ENCODE assay signal across 8 cellular contexts in the genomic region with DNA sequence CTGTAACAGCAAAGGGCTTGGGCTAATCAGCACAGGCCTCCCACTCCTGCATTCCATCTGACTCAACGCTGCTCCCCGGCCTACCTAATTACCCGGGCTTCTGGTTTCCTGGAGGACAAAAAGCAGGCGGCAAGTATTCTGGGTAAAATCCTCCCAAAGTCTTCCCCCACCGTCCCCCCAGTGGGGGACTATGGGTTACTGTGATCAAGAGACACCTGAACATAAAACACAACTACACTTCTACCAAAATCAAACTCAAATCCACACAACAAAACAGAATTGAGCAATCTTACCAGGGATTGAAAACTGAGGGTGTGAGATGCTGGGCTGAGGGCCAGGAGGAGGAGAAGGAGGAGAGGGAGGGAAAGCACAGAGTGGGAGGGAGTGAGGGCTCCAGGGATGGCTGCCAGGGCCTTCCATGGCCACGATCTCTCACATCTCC. TPM values are rescaled to one million over a fixed set of nuclear protein-coding genes. Genes with fewer than 3 reads are reported as not detected.
DNase-seq lines count a peak whose midpoint lies in the region; ATAC-seq, FAIRE-seq and TF ChIP-seq lines count a peak whose summit lies in the region.

No MANE protein-coding gene starts in this region.

- FAIRE-seq in GM12891 (lab: Jason Lieb, UNC): no peak

- H3K9me3 ChIP-seq in GM23248 (ENCODE audit: low read depth): no peaks in the 10 kb centered on the region
- H3K9me3 ChIP-seq in left ventricle myocardium inferior (replicated peaks): no peaks in the 10 kb centered on the region
- H3K9me3 ChIP-seq in SJCRH30 (replicated peaks): no peaks in the 10 kb centered on the region

- DNase-seq in GM23248: peak; percentile 97
- DNase-seq in amniotic epithelial cell (ENCODE audit: low read depth): peak; percentile 95
- DNase-seq in left ventricle myocardium inferior: peak; percentile 82
- no peak for DNase-seq in SJCRH30
- no peak for DNase-seq in NCI-H510A treated with DMSO at 0.1 percent for 48 hours (lab: John Stamatoyannopoulos, UW)
- no peak for DNase-seq in GM12891 (ENCODE audit: insufficient read length, low spot score)

- H3K4me1 ChIP-seq in GM23248 (ENCODE audit: insufficient read depth): peaks cover 29% of the 10 kb centered on the region
- peaks cover 58% of the 10 kb centered on the region for H3K4me1 ChIP-seq in left ventricle myocardium inferior
- peaks cover 12% of the 10 kb centered on the region for H3K4me1 ChIP-seq in rectal smooth muscle tissue (ENCODE audit: control insufficient read depth, insufficient read depth, low read length)
- H3K4me1 ChIP-seq in SJCRH30: no peaks in the 10 kb centered on the region

- WGBS in GM23248 (ENCODE audit: low coverage in 1 of 2, low lambda C conversion rate in 2 of 2, missing lambda C conversion rate in 2 of 2), 2 experiments: 1 to 3% methylated on average over 6 of the region's 6 CpGs

- no peaks in the 10 kb centered on the region for H3K9me2 ChIP-seq in GM23248 (ENCODE audit: insufficient read depth)

- intact Hi-C loops in left ventricle myocardium inferior (cut with micrococcal nuclease): no loop called here

- H3K27ac ChIP-seq in GM23248 (peak overlapping the region; percentile 97), left ventricle myocardium inferior (replicated peaks) (peak overlapping the region; percentile 89), rectal smooth muscle tissue (ENCODE audit: low read depth, low read length) (peak overlapping the region; percentile 64), SJCRH30 (no peak overlapping the region)

- peaks cover 6% of the 10 kb centered on the region; the same call in 1 of the 2 replicates for H4K20me1 ChIP-seq in GM23248 (ENCODE audit: insufficient read depth)

- H3K9ac ChIP-seq in GM23248 (peak overlapping the region; percentile 89), rectal smooth muscle tissue (ENCODE audit: low read length) (no peak overlapping the region)

- in situ Hi-C loops in GM23248 (cut with MboI): no loop called here

- TF ChIP-seq POLR2A in GM12891 (IDR thresholded peaks at IDR 0.05; ENCODE audit: low read depth, low read length): no peak

- H3K79me2 ChIP-seq in GM23248 (ENCODE audit: insufficient read depth): peaks cover 87% of the 10 kb centered on the region

- no peak for ATAC-seq in HG02981 (IDR thresholded peaks at IDR 0.05; ENCODE audit: unreplicated experiment)

- H3K4me2 ChIP-seq in GM23248 (ENCODE audit: unreplicated experiment): peak overlapping the region; percentile 92

- H2AFZ ChIP-seq in GM23248: peak overlapping the region; percentile 56

- H3K27me3 ChIP-seq in GM23248 (replicated peaks; ENCODE audit: insufficient read depth) (no peaks in the 10 kb centered on the region), left ventricle myocardium inferior (ENCODE audit: low read depth) (no peaks in the 10 kb centered on the region), rectal smooth muscle tissue (ENCODE audit: control insufficient read depth, insufficient read depth, low read length) (no peaks in the 10 kb centered on the region), SJCRH30 (no peaks in the 10 kb centered on the region)

- no peak for TF ChIP-seq CTCF in left ventricle myocardium inferior (IDR thresholded peaks at IDR 0.05; ENCODE audit: borderline replicate concordance)

- peak overlapping the region; percentile 77 for H3K4me3 ChIP-seq in GM23248
- peak overlapping the region; percentile 67 for H3K4me3 ChIP-seq in left ventricle myocardium inferior
- H3K4me3 ChIP-seq in rectal smooth muscle tissue (ENCODE audit: low read length): peak overlapping the region; percentile 48
- no peak overlapping the region for H3K4me3 ChIP-seq in SJCRH30

- H3F3A ChIP-seq in GM23248 (ENCODE audit: insufficient read depth): peaks cover 31% of the 10 kb centered on the region

- H3K36me3 ChIP-seq in GM23248 (ENCODE audit: low read depth): peaks cover 34% of the 10 kb centered on the region
- H3K36me3 ChIP-seq in left ventricle myocardium inferior: peaks cover 73% of the 10 kb centered on the region
- peaks cover 41% of the 10 kb centered on the region for H3K36me3 ChIP-seq in rectal smooth muscle tissue (ENCODE audit: control insufficient read depth, insufficient read depth, low read length)
- peaks cover 85% of the 10 kb centered on the region for H3K36me3 ChIP-seq in SJCRH30

TF ChIP-seq in GM12891, 5 proteins besides CTCF, POLR2A, EP300 and RAD21:
- TF ChIP-seq SPI1 (IDR thresholded peaks at IDR 0.05; ENCODE audit: low read depth, low read length) (no peak), TAF1 (IDR thresholded peaks at IDR 0.05; ENCODE audit: low read depth, low read length) (no peak), POU2F2 (IDR thresholded peaks at IDR 0.05; ENCODE audit: low read depth, low read length) (no peak), POLR2AphosphoS5 (IDR thresholded peaks at IDR 0.05; ENCODE audit: low read depth, low read length) (no peak), PAX5 (IDR thresholded peaks at IDR 0.05; ENCODE audit: insufficient read depth, low read length, severe bottlenecking) (no peak)

RNA-seq across cellular contexts. Expression of a gene that starts 8.9 kb away (rescaled TPM):
- 32.5 and 39.3 TPM in 2 replicates for total RNA-seq in GM23248 (2014; rRNA removed; shearing (Covaris generic))
- polyA plus RNA-seq in GM23248 (2016; fragmentation: Nextera tagmentation; extraction: Ambion mirVana): 20.6 and 21.7 TPM in 2 replicates
- 17.0 TPM for total RNA-seq in left ventricle myocardium inferior
- 11.8 and 13.7 TPM in 2 replicates for total RNA-seq in SJCRH30 (2014; rRNA removed; shearing (Covaris generic))
- 22.4 TPM for polyA plus RNA-seq in GM12891 (2012; ENCODE audit: low read depth, missing spikeins)

RNA-seq across cellular contexts. Expression of a gene that starts 22.4 kb away (rescaled TPM):
- total RNA-seq in GM23248 (2014; rRNA removed; shearing (Covaris generic)): 59.1 and 59.6 TPM in 2 replicates
- 56.5 and 57.4 TPM in 2 replicates for polyA plus RNA-seq in GM23248 (2016; fragmentation: Nextera tagmentation; extraction: Ambion mirVana)
- total RNA-seq in left ventricle myocardium inferior: 23.5 TPM
- 61.2 and 67.3 TPM in 2 replicates for total RNA-seq in SJCRH30 (2014; rRNA removed; shearing (Covaris generic))
- 59.7 TPM for polyA plus RNA-seq in GM12891 (2012; ENCODE audit: low read depth, missing spikeins)

RNA-seq across cellular contexts. Expression of a gene that starts 31.9 kb away (rescaled TPM):
- total RNA-seq in GM23248 (2014; rRNA removed; shearing (Covaris generic)): 1.4 TPM in 2 replicates
- polyA plus RNA-seq in GM23248 (2016; fragmentation: Nextera tagmentation; extraction: Ambion mirVana): 0.30 and 0.40 TPM in 2 replicates
- 0.14 TPM for total RNA-seq in left ventricle myocardium inferior
- 1.1 and 1.7 TPM in 2 replicates for total RNA-seq in SJCRH30 (2014; rRNA removed; shearing (Covaris generic))
- polyA plus RNA-seq in GM12891 (2012; ENCODE audit: low read depth, missing spikeins): 0.35 TPM

RNA-seq across cellular contexts. Expression of a gene that starts 59.4 kb away (rescaled TPM):
- 21.1 and 28.3 TPM in 2 replicates for total RNA-seq in GM23248 (2014; rRNA removed; shearing (Covaris generic))
- 11.2 and 13.4 TPM in 2 replicates for polyA plus RNA-seq in GM23248 (2016; fragmentation: Nextera tagmentation; extraction: Ambion mirVana)
- total RNA-seq in left ventricle myocardium inferior: 12.9 TPM
- 14.8 and 18.9 TPM in 2 replicates for total RNA-seq in SJCRH30 (2014; rRNA removed; shearing (Covaris generic))
- 6.7 TPM for polyA plus RNA-seq in GM12891 (2012; ENCODE audit: low read depth, missing spikeins)

Comparison
In these comparisons a context has a peak if more than half of its experiments do, and no peak if none do; other contexts are left out.
1. DNase-seq: peak in GM23248 (single experiment), amniotic epithelial cell (single experiment) and left ventricle myocardium inferior (single experiment); none in SJCRH30 (0 of 2), NCI-H510A treated with DMSO at 0.1 percent for 48 hours (single experiment) and GM12891 (single experiment).